Comparison of ENCODE assay signal across 8 cellular contexts in genomic region chr5:6377582-6378127, GRCh38. TPM values are rescaled to one million over a fixed set of nuclear protein-coding genes. Genes with fewer than 3 reads are reported as not detected.
A peak's percentile ranks its signal among the peaks of the same experiment; 100 is the strongest.
DNase-seq lines count a peak whose midpoint lies in the region; ATAC-seq and TF ChIP-seq lines count a peak whose summit lies in the region.

No MANE protein-coding gene starts in this region.

- H3K4me3 Mint-ChIP-seq in activated T-cell treated with anti-CD3 and anti-CD28 coated beads, Interleukin-2, amount 50 U/mL, for 72 hours, result peak overlapping the region; percentile 96 to 97

- no peak for TF ChIP-seq CTCF in VCaP (conservative IDR thresholded peaks at IDR 0.05)

- H3K27me3 Mint-ChIP-seq in activated T-cell treated with anti-CD3 and anti-CD28 coated beads, Interleukin-2, amount 50 U/mL, for 72 hours (ENCODE audit: low read depth), result no peaks in the 10 kb centered on the region

- peaks cover 51% of the 10 kb centered on the region for H3K4me1 Mint-ChIP-seq in activated T-cell treated with anti-CD3 and anti-CD28 coated beads, Interleukin-2, amount 50 U/mL, for 72 hours (ENCODE audit: low read depth)

- peak overlapping the region; percentile 79 for H3K27ac ChIP-seq in VCaP

- H3K36me3 Mint-ChIP-seq in activated T-cell treated with anti-CD3 and anti-CD28 coated beads, Interleukin-2, amount 50 U/mL, for 72 hours (ENCODE audit: insufficient read depth in 2 of 2), result peaks cover 18 to 29% of the 10 kb centered on the region in 2 donors

- H3K9me3 Mint-ChIP-seq in activated T-cell treated with anti-CD3 and anti-CD28 coated beads, Interleukin-2, amount 50 U/mL, for 72 hours, result no peaks in the 10 kb centered on the region

- DNase-seq in activated T-cell treated with anti-CD3 and anti-CD28 coated beads, Interleukin-2, amount 50 U/mL, for 72 hours, result no peak
- DNase-seq in activated T-cell treated with anti-CD3 and anti-CD28 coated beads, Interleukin-2, amount 50 U/mL, for 48 hours, result no peak
- DNase-seq in foreskin melanocyte, result peak; percentile 7
- DNase-seq in retina, result peak; percentile 23
- no peak for DNase-seq in NCI-H524 treated with DMSO at 0.1 percent for 48 hours (lab: John Stamatoyannopoulos, UW)
- no peak for DNase-seq in activated CD8-positive, alpha-beta memory T cell treated with anti-CD3 and anti-CD28 coated beads, Interleukin-2, amount 50 U/mL, for 48 hours

- H3K27ac Mint-ChIP-seq in activated T-cell treated with anti-CD3 and anti-CD28 coated beads, Interleukin-2, amount 50 U/mL, for 72 hours, result peak overlapping the region; percentile 96

- peak; percentile 2 for ATAC-seq in activated T-cell treated with anti-CD3 and anti-CD28 coated beads, Interleukin-2, amount 50 U/mL, for 72 hours (replicated peaks in 1 of 2)
- ATAC-seq in HG03280 (IDR thresholded peaks at IDR 0.05; ENCODE audit: unreplicated experiment), result peak; percentile 8

RNA-seq across cellular contexts. Expression of gene MED10, which starts 0.7 kb away (rescaled TPM):
- total RNA-seq in activated T-cell treated with anti-CD3 and anti-CD28 coated beads, Interleukin-2, amount 50 U/mL, for 72 hours, result 10 to 100 TPM; 77.0 to 82.6 TPM

Comparison
In these comparisons a context has a peak if more than half of its experiments do, and no peak if none do; other contexts are left out.
1. DNase-seq: peak in foreskin melanocyte (single experiment) and retina (single experiment); none in activated T-cell treated with anti-CD3 and anti-CD28 coated beads, Interleukin-2, amount 50 U/mL, for 72 hours (0 of 2), activated T-cell treated with anti-CD3 and anti-CD28 coated beads, Interleukin-2, amount 50 U/mL, for 48 hours (0 of 2), NCI-H524 treated with DMSO at 0.1 percent for 48 hours (single experiment) and activated CD8-positive, alpha-beta memory T cell treated with anti-CD3 and anti-CD28 coated beads, Interleukin-2, amount 50 U/mL, for 48 hours (single experiment).